1 cellular context compared by ENCODE assay signal in genomic region chr2:160534249-160534648, GRCh38.
A peak's percentile ranks its signal among the peaks of the same experiment; 100 is the strongest.
TF ChIP-seq lines count a peak whose summit lies in the region.

No MANE protein-coding gene starts in this region.

TF ChIP-seq in HepG2, 621 proteins besides CTCF, POLR2A, EP300 and RAD21 (continued from another document):
- TF ChIP-seq ZGPAT (CRISPR knock-in tag; IDR thresholded peaks at IDR 0.05) (no peak), TBL1XR1 (IDR thresholded peaks at IDR 0.05; ENCODE audit: borderline replicate concordance, low read length, partially characterized antibody) (no peak), ZNF629 (CRISPR knock-in tag; conservative IDR thresholded peaks at IDR 0.05) (no peak), HNF4A (CRISPR knock-in tag; IDR thresholded peaks at IDR 0.05) (0 out of 2 replicates have a peak, but pooled peaks have one; percentile 15)
TF ChIP-seq in HepG2: peak in this region for 1.
